In genomic region chr7:140540142-140540777, GRCh38 we compare ENCODE assay signal across 19 cellular contexts.
DNase-seq lines count a peak whose midpoint lies in the region; ATAC-seq lines count a peak whose summit lies in the region.
"Had no signal": no experiment of that assay in that cellular context is flagged by ENCODE, and none has a peak within 500 bp of the region (broad histone marks: within the 10 kb centered on the region; RNA-seq: fewer than 3 reads in every experiment).

No MANE protein-coding gene starts in this region.

- H3K36me3 Mint-ChIP-seq in effector memory CD8-positive, alpha-beta T cell (ENCODE audit: insufficient read depth): no peaks in the 10 kb centered on the region
- H3K36me3 Mint-ChIP-seq: CD8-positive, alpha-beta T cell had no signal

- H2BK12ac ChIP-seq in neuronal stem cell (ENCODE audit: low read length): no peak overlapping the region

- no peak overlapping the region for H3K14ac ChIP-seq in neuronal stem cell (ENCODE audit: low read length)

- H3K9me3 ChIP-seq in neuronal stem cell (replicated peaks in 1 of 2; ENCODE audit: control insufficient read depth in 2 of 2, insufficient read depth in 1 of 2, low read depth in 1 of 2, low read length in 2 of 2): no peaks in the 10 kb centered on the region
- H3K9me3 ChIP-seq: ovary had no signal

- H3K27ac ChIP-seq in neuronal stem cell (replicated peaks; ENCODE audit: low read length): no peak overlapping the region
- H3K27ac ChIP-seq: HL-60 had no signal

- peak overlapping the region; percentile 6 for H2AK5ac ChIP-seq in neuronal stem cell (ENCODE audit: low read depth, low read length)

- H3K4me3 Mint-ChIP-seq in effector memory CD8-positive, alpha-beta T cell: no peak overlapping the region
- H3K4me3 Mint-ChIP-seq: CD8-positive, alpha-beta T cell had no signal

- H3K23ac ChIP-seq in neuronal stem cell (ENCODE audit: low read depth, low read length, poor library complexity): no peak overlapping the region

- no peak overlapping the region for H3K4ac ChIP-seq in neuronal stem cell (ENCODE audit: low read length)

- no CpG with 5 or more reads among the region's 18 CpGs for WGBS in neuronal stem cell (ENCODE audit: extremely low coverage in 2 of 2, insufficient read length in 2 of 2, insufficient replicate concordance in 1 of 2), 2 donors

- no peak overlapping the region for H2BK120ac ChIP-seq in neuronal stem cell (ENCODE audit: low read depth, low read length)

- peaks cover 17 to 52% of the 10 kb centered on the region in 2 donors for H3K36me3 ChIP-seq in neuronal stem cell (replicated peaks in 1 of 2; ENCODE audit: control insufficient read depth in 2 of 2, insufficient read depth in 2 of 2, low read length in 2 of 2)
- H3K36me3 ChIP-seq: ovary had no signal

- H3K18ac ChIP-seq in neuronal stem cell (ENCODE audit: low read length): peak overlapping the region; percentile 86

- H4K8ac ChIP-seq in neuronal stem cell (ENCODE audit: low read depth, low read length): no peak overlapping the region

- H3K9ac ChIP-seq in neuronal stem cell (ENCODE audit: low read depth, low read length, poor library complexity): no peak overlapping the region

- peaks cover 2% of the 10 kb centered on the region for H3K79me1 ChIP-seq in neuronal stem cell (ENCODE audit: low read depth, low read length)

- H3K4me1 Mint-ChIP-seq in effector memory CD8-positive, alpha-beta T cell (ENCODE audit: low read depth in 2 of 2): peaks cover 4 to 7% of the 10 kb centered on the region in 2 donors

- no peak overlapping the region for H3K4me2 ChIP-seq in neuronal stem cell (ENCODE audit: insufficient read depth, low read length, poor library complexity, severe bottlenecking)

- H3K9me3 Mint-ChIP-seq in effector memory CD8-positive, alpha-beta T cell: no peaks in the 10 kb centered on the region
- H3K9me3 Mint-ChIP-seq: CD8-positive, alpha-beta T cell had no signal

- no peak overlapping the region for H3K4me3 ChIP-seq in neuronal stem cell (ENCODE audit: low read length in 2 of 2)
- H3K4me3 ChIP-seq: ovary had no signal

- no peak for ATAC-seq in effector memory CD8-positive, alpha-beta T cell (replicated peaks)
- ATAC-seq: CD8-positive, alpha-beta T cell; stimulated activated naive CD8-positive, alpha-beta T cell treated with anti-CD3 and anti-CD28 coated beads, Interleukin-15, Interleukin-2, amounts not matched to agents 100 U/mL and 50 U/mL, for 24 hours had no signal

- H3K4me1 ChIP-seq in neuronal stem cell (ENCODE audit: control insufficient read depth in 2 of 2, insufficient read depth in 1 of 2, low read depth in 1 of 2, low read length in 2 of 2): peaks cover 17 to 24% of the 10 kb centered on the region in 2 donors

- no peak overlapping the region for H3K27ac Mint-ChIP-seq in effector memory CD8-positive, alpha-beta T cell
- H3K27ac Mint-ChIP-seq: CD8-positive, alpha-beta T cell had no signal

- peaks cover 28 to 51% of the 10 kb centered on the region in 2 donors for H3K27me3 Mint-ChIP-seq in effector memory CD8-positive, alpha-beta T cell

- no peaks in the 10 kb centered on the region for H3K27me3 ChIP-seq in neuronal stem cell (ENCODE audit: control insufficient read depth in 3 of 3, insufficient read depth in 3 of 3, low read depth in 1 of 3, low read length in 3 of 3)
- H3K27me3 ChIP-seq: ovary had no signal

- H2AFZ ChIP-seq in neuronal stem cell (ENCODE audit: low read length): no peak overlapping the region

- H4K91ac ChIP-seq in neuronal stem cell (ENCODE audit: low read depth, low read length, poor library complexity): no peak overlapping the region

- peak; percentile 15 for DNase-seq in COR-L47 (lab: John Stamatoyannopoulos, UW)
- peak; percentile 59 for DNase-seq in NCI-H69 (lab: John Stamatoyannopoulos, UW)
- peak; percentile 57 for DNase-seq in left kidney (ENCODE audit: low read depth, low spot score)
- DNase-seq in neuronal stem cell (ENCODE audit: low spot score): no peak
- no peak for DNase-seq in effector memory CD8-positive, alpha-beta T cell
- DNase-seq in stimulated activated CD4-positive, alpha-beta T cell treated with anti-CD3 and anti-CD28 coated beads, Interleukin-1b, Interleukin-23, amount 100 ng/mL, for 48 hours: no peak
- DNase-seq in activated CD4-positive, alpha-beta T cell treated with anti-CD3 and anti-CD28 coated beads for 48 hours: no peak
- no peak for DNase-seq in activated effector memory CD4-positive, alpha-beta T cell treated with anti-CD3 and anti-CD28 coated beads, Interleukin-2, amount 50 U/mL, for 16 hours
- DNase-seq: activated CD8-positive, alpha-beta memory T cell treated with anti-CD3 and anti-CD28 coated beads, Interleukin-2, amount 50 U/mL, for 4 hours; activated gamma-delta T cell treated with Interleukin-2 at 50 U/mL for 16 hours; amygdala; CD8-positive, alpha-beta T cell; midbrain; NCI-H1436; SIG-M5; stimulated activated naive CD8-positive, alpha-beta T cell treated with anti-CD3 and anti-CD28 coated beads, Interleukin-15, Interleukin-2, amounts not matched to agents 100 U/mL and 50 U/mL, for 24 hours; T-helper 9 cell had no signal

- H2BK5ac ChIP-seq in neuronal stem cell (ENCODE audit: low read length): peak overlapping the region; percentile 88

- H2BK15ac ChIP-seq in neuronal stem cell (ENCODE audit: low read length): peak overlapping the region; percentile 8

Comparison
In these comparisons a context has a peak if more than half of its experiments do, and no peak if none do; other contexts are left out.
1. DNase-seq: peak in COR-L47 (single experiment), NCI-H69 (single experiment) and left kidney (single experiment); none in neuronal stem cell (single experiment), effector memory CD8-positive, alpha-beta T cell (0 of 3), stimulated activated CD4-positive, alpha-beta T cell treated with anti-CD3 and anti-CD28 coated beads, Interleukin-1b, Interleukin-23, amount 100 ng/mL, for 48 hours (single experiment), activated CD4-positive, alpha-beta T cell treated with anti-CD3 and anti-CD28 coated beads for 48 hours (single experiment) and activated effector memory CD4-positive, alpha-beta T cell treated with anti-CD3 and anti-CD28 coated beads, Interleukin-2, amount 50 U/mL, for 16 hours (single experiment).